Comparison of ENCODE assay signal across 19 cellular contexts in the genomic region with DNA sequence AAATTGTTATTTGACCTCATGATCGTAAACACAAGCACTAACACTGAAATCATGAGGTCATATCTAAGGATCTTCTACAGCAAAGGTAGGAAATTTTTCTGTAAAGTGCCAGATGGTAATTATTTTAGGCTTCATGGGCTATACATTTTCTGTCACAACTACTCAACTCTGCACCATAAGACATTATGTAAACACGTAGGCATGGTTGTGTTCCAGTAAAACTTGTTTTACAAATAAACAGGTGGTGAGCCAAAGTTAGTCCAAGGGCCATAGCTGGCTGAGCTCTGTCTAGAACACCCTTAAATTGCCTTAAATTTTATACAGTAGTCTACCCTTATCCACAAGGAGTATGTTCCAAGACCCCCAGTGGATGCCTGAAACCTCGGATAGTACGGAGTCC.
DNase-seq lines count a peak whose midpoint lies in the region; ATAC-seq, FAIRE-seq and TF ChIP-seq lines count a peak whose summit lies in the region.
"Had no signal": no experiment of that assay in that cellular context is flagged by ENCODE, and none has a peak within 500 bp of the region (broad histone marks: within the 10 kb centered on the region; RNA-seq: fewer than 3 reads in every experiment).

No MANE protein-coding gene starts in this region.

- no TSS peak for BruUV-seq in PC-9 (replicated peaks; lab: Mats Ljungman, UMichigan)

- ATAC-seq in A549, result no peak
- ATAC-seq in HG03045 (IDR thresholded peaks at IDR 0.05; ENCODE audit: unreplicated experiment), result no peak
- ATAC-seq: GM23338 had no signal

- TF ChIP-seq EP300 in A549 (IDR thresholded peaks at IDR 0.05), result no peak

- no peaks in the 10 kb centered on the region for H3K79me2 ChIP-seq in PC-9 (ENCODE audit: low read depth)

- CTCF ChIA-PET in A549 (lab: Yijun Ruan, JAX) (no interaction called here), PC-9 (lab: Charles Lee) (no interaction called here)

- no peaks in the 10 kb centered on the region for H3K4me1 ChIP-seq in A549
- H3K4me1 ChIP-seq in PC-9 (replicated peaks; ENCODE audit: insufficient read depth), result peaks cover 17% of the 10 kb centered on the region
- H3K4me1 ChIP-seq: HAP-1 had no signal

- no peak for DNase-seq in A549 (ENCODE audit: low read depth in 1 of 2, low spot score in 1 of 2)
- no peak for DNase-seq in D721Med (ENCODE audit: insufficient read length, low spot score)
- peak; percentile 21 for DNase-seq in NCI-H1694 (lab: John Stamatoyannopoulos, UW)
- peak in 1 of 2 experiments; percentile 52 for DNase-seq in PC-9
- DNase-seq in activated T-cell treated with anti-CD3 and anti-CD28 coated beads, Interleukin-2, amount 50 U/mL, for 1 hour, result no peak
- DNase-seq in NCI-H526 (lab: John Stamatoyannopoulos, UW), result no peak
- DNase-seq in SW480 (ENCODE audit: low spot score), result no peak
- DNase-seq: 8988T; CD4-positive, alpha-beta T cell; CD8-positive, alpha-beta memory T cell; DMS53; DMS79 treated with DMSO at 0.1 percent for 48 hours; GF-D8 had no signal

- H3K27me3 ChIP-seq in PC-9 (ENCODE audit: insufficient read depth, low read depth), result no peaks in the 10 kb centered on the region
- H3K27me3 ChIP-seq: BLaER1 had no signal

- TF ChIP-seq CTCF in A549 (IDR thresholded peaks at IDR 0.05) (no peak), D721Med (IDR thresholded peaks at IDR 0.05; ENCODE audit: insufficient read depth, missing control alignments) (no peak), PC-9 (conservative IDR thresholded peaks at IDR 0.05) (no peak)

- TF ChIP-seq POLR2A in A549 (IDR thresholded peaks at IDR 0.05; ENCODE audit: low read length), result no peak

- 55% methylated on average over 4 of the region's 4 CpGs for WGBS in A549 (ENCODE audit: missing lambda C conversion rate)

- no peak for TF ChIP-seq RAD21 in A549 (conservative IDR thresholded peaks at IDR 0.05 in 1 of 2, IDR thresholded peaks at IDR 0.05 in 1 of 2)

- H3K4me2 ChIP-seq in A549 (no peak overlapping the region), PC-9 (peak overlapping the region; percentile 28)
- H3K4me2 ChIP-seq: BLaER1, GM23338 had no signal

- H3K9me3 ChIP-seq in A549, result peaks cover 8% of the 10 kb centered on the region; the same call in 1 of the 3 replicates
- peaks cover 13% of the 10 kb centered on the region for H3K9me3 ChIP-seq in PC-9 (ENCODE audit: insufficient read depth, low read depth)
- H3K9me3 ChIP-seq: HAP-1 had no signal

- POLR2A ChIA-PET in A549 (lab: Yijun Ruan, JAX), result no interaction called here
- POLR2A ChIA-PET in PC-9 (lab: Charles Lee; ENCODE audit: unreplicated experiment), result no interaction called here

- no peaks in the 10 kb centered on the region; the same call in 1 of the 2 replicates for H3K9me2 ChIP-seq in PC-9 (ENCODE audit: insufficient read depth)

- peak; percentile 86 for FAIRE-seq in A549 (lab: Jason Lieb, UNC)
- peak; percentile 21 for FAIRE-seq in D721Med (lab: Jason Lieb, UNC)
- FAIRE-seq: GM18507, H54 had no signal

- no peak overlapping the region for H3K27ac ChIP-seq in A549
- no peak overlapping the region for H3K27ac ChIP-seq in PC-9
- H3K27ac ChIP-seq: BLaER1 had no signal

- H3F3A ChIP-seq in PC-9 (ENCODE audit: insufficient read depth, low read depth), result no peaks in the 10 kb centered on the region

- no peak overlapping the region for H3K4me3 ChIP-seq in A549
- no peak overlapping the region for H3K4me3 ChIP-seq in PC-9
- H3K4me3 ChIP-seq: BLaER1, GM23338, HAP-1 had no signal

- intact Hi-C loops in PC-9 (cut with micrococcal nuclease; ENCODE audit: unreplicated experiment), result no loop called here

- no peaks in the 10 kb centered on the region for H4K20me1 ChIP-seq in PC-9 (ENCODE audit: insufficient read depth)
- H4K20me1 ChIP-seq: BLaER1 had no signal

- no peaks in the 10 kb centered on the region; the same call in 1 of the 2 replicates for H3K36me3 ChIP-seq in PC-9 (ENCODE audit: low read depth)
- H3K36me3 ChIP-seq: BLaER1, HAP-1 had no signal

- H2AFZ ChIP-seq in PC-9, result no peak overlapping the region
- H2AFZ ChIP-seq: GM23338 had no signal

TF ChIP-seq in A549, 52 proteins besides CTCF, POLR2A, EP300 and RAD21:
- no peak for TF ChIP-seq RARB (CRISPR knock-in tag; IDR thresholded peaks at IDR 0.05)
- TF ChIP-seq GATA3 (IDR thresholded peaks at IDR 0.05; ENCODE audit: borderline replicate concordance), result no peak
- TF ChIP-seq FOSB (CRISPR knock-in tag; IDR thresholded peaks at IDR 0.05), result no peak
- TF ChIP-seq TP53 (CRISPR knock-in tag; IDR thresholded peaks at IDR 0.05), result no peak
- no peak for TF ChIP-seq TFCP2L1 (CRISPR knock-in tag; IDR thresholded peaks at IDR 0.05)
- no peak for TF ChIP-seq ESRRA (IDR thresholded peaks at IDR 0.05; ENCODE audit: borderline replicate concordance, low read length)
- TF ChIP-seq EHF (CRISPR knock-in tag; IDR thresholded peaks at IDR 0.05), result no peak
- no peak for TF ChIP-seq KDM5A (IDR thresholded peaks at IDR 0.05)
- no peak for TF ChIP-seq ZC3H11A (IDR thresholded peaks at IDR 0.05)
- no peak for TF ChIP-seq KDM1A (IDR thresholded peaks at IDR 0.05; ENCODE audit: low read depth)
- TF ChIP-seq PHF8 (IDR thresholded peaks at IDR 0.05; ENCODE audit: borderline replicate concordance, low read depth), result no peak
- no peak for TF ChIP-seq NR3C1 (IDR thresholded peaks at IDR 0.05)
- no peak for TF ChIP-seq NFE2L2 (conservative IDR thresholded peaks at IDR 0.05; ENCODE audit: low read length)
- TF ChIP-seq RNF2 (IDR thresholded peaks at IDR 0.05; ENCODE audit: borderline replicate concordance, low read depth), result no peak
- no peak for TF ChIP-seq SREBF2 (IDR thresholded peaks at IDR 0.05)
- no peak for TF ChIP-seq MAFK (IDR thresholded peaks at IDR 0.05; ENCODE audit: partially characterized antibody)
- TF ChIP-seq, protein P1, sequence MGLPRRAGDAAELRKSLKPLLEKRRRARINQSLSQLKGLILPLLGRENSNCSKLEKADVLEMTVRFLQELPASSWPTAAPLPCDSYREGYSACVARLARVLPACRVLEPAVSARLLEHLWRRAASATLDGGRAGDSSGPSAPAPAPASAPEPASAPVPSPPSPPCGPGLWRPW (IDR thresholded peaks at IDR 0.05), result no peak
